Comparison of ENCODE assay signal across 1 cellular context in the genomic region with DNA sequence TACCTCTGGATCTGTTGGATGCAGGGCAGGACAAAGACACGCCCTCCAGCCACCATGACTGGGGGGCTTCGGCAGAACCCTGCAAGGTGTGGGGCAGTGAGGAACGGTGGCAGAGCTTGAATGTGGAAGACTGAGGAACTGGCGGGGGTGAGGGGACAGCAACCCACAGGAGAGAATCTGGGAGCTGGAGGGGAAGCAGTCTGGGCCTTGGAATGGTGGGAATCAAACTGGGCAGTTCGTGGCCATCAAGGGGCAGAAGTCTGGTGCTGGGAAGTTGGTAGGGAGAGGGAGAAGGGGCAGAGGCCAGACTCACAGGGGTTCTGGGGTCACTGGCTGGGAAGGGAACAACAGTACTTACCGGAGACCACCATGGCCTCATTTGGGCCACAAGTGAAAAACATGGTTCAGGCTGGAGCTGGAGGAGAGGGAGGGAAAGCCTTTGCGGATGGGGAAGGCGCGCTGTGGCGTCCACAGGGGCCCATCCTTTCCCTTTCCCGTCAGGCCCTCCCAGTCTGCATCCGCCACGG.
TF ChIP-seq lines count a peak whose summit lies in the region.

No MANE protein-coding gene starts in this region.

TF ChIP-seq in IMR-90, 13 proteins besides CTCF, POLR2A, EP300 and RAD21 (continued from another document):
- no peak for TF ChIP-seq ELK1 (IDR thresholded peaks at IDR 0.05; ENCODE audit: borderline replicate concordance, low read depth, low read length)
TF ChIP-seq in IMR-90: peak in this region for 2.
